Comparison of ENCODE assay signal across 27 cellular contexts in genomic region chr18:49667462-49667861, GRCh38.
"Had no signal": no experiment of that assay in that cellular context is flagged by ENCODE, and none has a peak within 500 bp of the region (broad histone marks: within the 10 kb centered on the region; RNA-seq: fewer than 3 reads in every experiment).

No MANE protein-coding gene starts in this region.

- H3K4me3 ChIP-seq: lower lobe of right lung, psoas muscle, right atrium auricular region, skin epidermis, testis, tibial artery, upper lobe of right lung had no signal

- H3K27ac ChIP-seq: lower lobe of right lung, parathyroid adenoma, psoas muscle, tibial artery, upper lobe of right lung had no signal

- H3K79me2 ChIP-seq: parathyroid adenoma had no signal

- H3K9me3 Mint-ChIP-seq: natural killer cell; stimulated activated effector memory CD8-positive, alpha-beta T cell treated with anti-CD3 and anti-CD28 coated beads, Interleukin-12 subunit alpha, Interleukin-12 subunit beta, amount 100 ng/mL, for 72 hours; stimulated activated naive CD8-positive, alpha-beta T cell treated with anti-CD3 and anti-CD28 coated beads, Interleukin-15, amount 100 ng/mL, for 72 hours had no signal

- H3K27me3 ChIP-seq: right atrium auricular region, testis, upper lobe of right lung had no signal

- H3K36me3 Mint-ChIP-seq: naive B cell; natural killer cell; stimulated activated effector memory CD8-positive, alpha-beta T cell treated with anti-CD3 and anti-CD28 coated beads, Interleukin-12 subunit alpha, Interleukin-12 subunit beta, amount 100 ng/mL, for 72 hours had no signal

- H3K4me3 Mint-ChIP-seq: naive B cell; natural killer cell; stimulated activated effector memory CD8-positive, alpha-beta T cell treated with anti-CD3 and anti-CD28 coated beads, Interleukin-12 subunit alpha, Interleukin-12 subunit beta, amount 100 ng/mL, for 72 hours; stimulated activated naive CD8-positive, alpha-beta T cell treated with anti-CD3 and anti-CD28 coated beads, Interleukin-15, amount 100 ng/mL, for 72 hours had no signal

- H2AFZ ChIP-seq: parathyroid adenoma had no signal

- H3K27ac Mint-ChIP-seq: naive B cell; natural killer cell; stimulated activated effector memory CD8-positive, alpha-beta T cell treated with anti-CD3 and anti-CD28 coated beads, Interleukin-12 subunit alpha, Interleukin-12 subunit beta, amount 100 ng/mL, for 72 hours; stimulated activated naive CD8-positive, alpha-beta T cell treated with anti-CD3 and anti-CD28 coated beads, Interleukin-15, amount 100 ng/mL, for 72 hours had no signal

- H3K9me3 ChIP-seq: lower lobe of right lung, psoas muscle, right atrium auricular region, testis, tibial artery, upper lobe of right lung had no signal

- ATAC-seq: left cardiac atrium; left lobe of liver; lower lobe of right lung; natural killer cell; psoas muscle; sciatic nerve; stimulated activated effector memory CD8-positive, alpha-beta T cell treated with anti-CD3 and anti-CD28 coated beads, Interleukin-12 subunit alpha, Interleukin-12 subunit beta, amount 100 ng/mL, for 72 hours; stimulated activated naive CD8-positive, alpha-beta T cell treated with anti-CD3 and anti-CD28 coated beads, Interleukin-15, amount 100 ng/mL, for 72 hours; upper lobe of right lung had no signal

- FAIRE-seq: keratinocyte, urothelium cell line had no signal

- H3K4me1 Mint-ChIP-seq: naive B cell; natural killer cell; stimulated activated naive CD8-positive, alpha-beta T cell treated with anti-CD3 and anti-CD28 coated beads, Interleukin-15, amount 100 ng/mL, for 72 hours had no signal

- H3K9ac ChIP-seq: parathyroid adenoma had no signal

- H3K4me1 ChIP-seq: parathyroid adenoma, psoas muscle had no signal

- H3K36me3 ChIP-seq: lower lobe of right lung, right atrium auricular region, tibial artery, upper lobe of right lung had no signal

- DNase-seq: head of caudate nucleus; hippocampal formation; kidney glomerular epithelial cell; left cardiac atrium; lower lobe of right lung; mammary epithelial cell; mesenchymal stem cell; naive B cell; natural killer cell; nucleus accumbens; psoas muscle; stimulated activated CD4-positive, alpha-beta T cell treated with anti-CD3 and anti-CD28 coated beads, Interleukin-12 subunit alpha, Interleukin-12 subunit beta, amount 100 ng/mL, for 4 hours; stimulated activated CD4-positive, alpha-beta T cell treated with anti-CD3 and anti-CD28 coated beads, Interleukin-4, amount 100 ng/mL, for 24 hours; stimulated activated naive CD4-positive, alpha-beta T cell; stimulated activated naive CD8-positive, alpha-beta T cell treated with anti-CD3 and anti-CD28 coated beads, Interleukin-15, amount 100 ng/mL, for 72 hours; testis; tibial artery; trophoblast cell; upper lobe of right lung had no signal
